In genomic region chr12:76238688-76239087, GRCh38 we compare ENCODE assay signal across 2 cellular contexts.
TF ChIP-seq lines count a peak whose summit lies in the region.

No MANE protein-coding gene starts in this region.

TF ChIP-seq in liver, 16 proteins besides CTCF, POLR2A, EP300 and RAD21:
- TF ChIP-seq GABPA (IDR thresholded peaks at IDR 0.05 in 1 of 2, conservative IDR thresholded peaks at IDR 0.05 in 1 of 2): no peak
- TF ChIP-seq EGR1 (IDR thresholded peaks at IDR 0.05; ENCODE audit: low read depth in 2 of 2): no peak
- no peak for TF ChIP-seq NR2F2 (IDR thresholded peaks at IDR 0.05)
- TF ChIP-seq FOXA2 (IDR thresholded peaks at IDR 0.05): no peak
- TF ChIP-seq TAF1 (conservative IDR thresholded peaks at IDR 0.05): no peak
- TF ChIP-seq MAX (IDR thresholded peaks at IDR 0.05): peak; percentile 43
- no peak for TF ChIP-seq REST (IDR thresholded peaks at IDR 0.05)
- TF ChIP-seq HNF4G (IDR thresholded peaks at IDR 0.05): peak; percentile 11
- no peak for TF ChIP-seq ATF3 (IDR thresholded peaks at IDR 0.05)
- TF ChIP-seq SP1 (IDR thresholded peaks at IDR 0.05): peak; percentile 49
- TF ChIP-seq JUND (IDR thresholded peaks at IDR 0.05): peak in 1 of 2 donors; percentile 58
- TF ChIP-seq RXRA (IDR thresholded peaks at IDR 0.05): peak; percentile 38 to 84
- no peak for TF ChIP-seq FOXA1 (IDR thresholded peaks at IDR 0.05)
- TF ChIP-seq ZBTB33 (IDR thresholded peaks at IDR 0.05): peak; percentile 20
- TF ChIP-seq HNF4A (conservative IDR thresholded peaks at IDR 0.05): peak; percentile 74 to 92
- TF ChIP-seq YY1 (IDR thresholded peaks at IDR 0.05): peak; percentile 25

TF ChIP-seq in HepG2, 621 proteins besides CTCF, POLR2A, EP300 and RAD21:
- TF ChIP-seq ATRX (CRISPR knock-in tag; IDR thresholded peaks at IDR 0.05; ENCODE audit: borderline replicate concordance) (no peak), CHCHD3 (CRISPR knock-in tag; IDR thresholded peaks at IDR 0.05) (no peak), TARDBP (CRISPR knock-in tag; IDR thresholded peaks at IDR 0.05) (no peak), SP5 (CRISPR knock-in tag; IDR thresholded peaks at IDR 0.05; ENCODE audit: borderline replicate concordance, low read depth) (no peak), SRSF4 (IDR thresholded peaks at IDR 0.05; ENCODE audit: low read depth, low read length, poor library complexity, severe bottlenecking) (no peak), NR2C2 (CRISPR knock-in tag; IDR thresholded peaks at IDR 0.05; ENCODE audit: borderline replicate concordance) (no peak), BCL3 (CRISPR knock-in tag; IDR thresholded peaks at IDR 0.05) (no peak), ZBTB33 (CRISPR knock-in tag; IDR thresholded peaks at IDR 0.05) (no peak), JUN (CRISPR knock-in tag; IDR thresholded peaks at IDR 0.05) (no peak), TCF12 (IDR thresholded peaks at IDR 0.05) (no peak), TCF12 (CRISPR knock-in tag; IDR thresholded peaks at IDR 0.05) (no peak), MIER2 (CRISPR knock-in tag; IDR thresholded peaks at IDR 0.05) (no peak), THAP7 (CRISPR knock-in tag; IDR thresholded peaks at IDR 0.05) (no peak), HNRNPUL1 (IDR thresholded peaks at IDR 0.05; ENCODE audit: low read depth, low read length) (no peak)
TF ChIP-seq in HepG2: peak in this region for 0.
